Comparison of ENCODE assay signal across 2 cellular contexts in the genomic region with DNA sequence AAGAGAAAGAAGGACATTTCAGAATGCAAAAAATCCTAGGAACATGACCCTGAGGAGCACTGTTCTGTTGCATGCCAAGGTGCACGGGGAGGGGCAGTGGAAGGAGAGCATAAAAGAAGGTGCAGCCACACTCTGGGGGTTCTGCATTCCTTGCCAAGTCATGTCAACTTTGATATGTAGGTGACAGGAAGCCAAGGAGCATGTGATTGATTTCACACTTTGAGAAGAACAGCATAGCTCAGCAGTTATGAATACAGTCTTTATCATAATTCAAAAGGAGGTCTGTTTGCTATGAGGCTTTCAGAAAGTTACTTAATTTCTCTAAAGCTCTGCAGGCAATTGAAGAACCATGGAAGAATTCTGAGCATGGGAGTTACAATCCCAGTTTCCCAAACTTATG.
TF ChIP-seq lines count a peak whose summit lies in the region.

No MANE protein-coding gene starts in this region.

TF ChIP-seq in GM23338, 12 proteins besides CTCF, POLR2A, EP300 and RAD21 (continued from another document):
- TF ChIP-seq, protein P1, sequence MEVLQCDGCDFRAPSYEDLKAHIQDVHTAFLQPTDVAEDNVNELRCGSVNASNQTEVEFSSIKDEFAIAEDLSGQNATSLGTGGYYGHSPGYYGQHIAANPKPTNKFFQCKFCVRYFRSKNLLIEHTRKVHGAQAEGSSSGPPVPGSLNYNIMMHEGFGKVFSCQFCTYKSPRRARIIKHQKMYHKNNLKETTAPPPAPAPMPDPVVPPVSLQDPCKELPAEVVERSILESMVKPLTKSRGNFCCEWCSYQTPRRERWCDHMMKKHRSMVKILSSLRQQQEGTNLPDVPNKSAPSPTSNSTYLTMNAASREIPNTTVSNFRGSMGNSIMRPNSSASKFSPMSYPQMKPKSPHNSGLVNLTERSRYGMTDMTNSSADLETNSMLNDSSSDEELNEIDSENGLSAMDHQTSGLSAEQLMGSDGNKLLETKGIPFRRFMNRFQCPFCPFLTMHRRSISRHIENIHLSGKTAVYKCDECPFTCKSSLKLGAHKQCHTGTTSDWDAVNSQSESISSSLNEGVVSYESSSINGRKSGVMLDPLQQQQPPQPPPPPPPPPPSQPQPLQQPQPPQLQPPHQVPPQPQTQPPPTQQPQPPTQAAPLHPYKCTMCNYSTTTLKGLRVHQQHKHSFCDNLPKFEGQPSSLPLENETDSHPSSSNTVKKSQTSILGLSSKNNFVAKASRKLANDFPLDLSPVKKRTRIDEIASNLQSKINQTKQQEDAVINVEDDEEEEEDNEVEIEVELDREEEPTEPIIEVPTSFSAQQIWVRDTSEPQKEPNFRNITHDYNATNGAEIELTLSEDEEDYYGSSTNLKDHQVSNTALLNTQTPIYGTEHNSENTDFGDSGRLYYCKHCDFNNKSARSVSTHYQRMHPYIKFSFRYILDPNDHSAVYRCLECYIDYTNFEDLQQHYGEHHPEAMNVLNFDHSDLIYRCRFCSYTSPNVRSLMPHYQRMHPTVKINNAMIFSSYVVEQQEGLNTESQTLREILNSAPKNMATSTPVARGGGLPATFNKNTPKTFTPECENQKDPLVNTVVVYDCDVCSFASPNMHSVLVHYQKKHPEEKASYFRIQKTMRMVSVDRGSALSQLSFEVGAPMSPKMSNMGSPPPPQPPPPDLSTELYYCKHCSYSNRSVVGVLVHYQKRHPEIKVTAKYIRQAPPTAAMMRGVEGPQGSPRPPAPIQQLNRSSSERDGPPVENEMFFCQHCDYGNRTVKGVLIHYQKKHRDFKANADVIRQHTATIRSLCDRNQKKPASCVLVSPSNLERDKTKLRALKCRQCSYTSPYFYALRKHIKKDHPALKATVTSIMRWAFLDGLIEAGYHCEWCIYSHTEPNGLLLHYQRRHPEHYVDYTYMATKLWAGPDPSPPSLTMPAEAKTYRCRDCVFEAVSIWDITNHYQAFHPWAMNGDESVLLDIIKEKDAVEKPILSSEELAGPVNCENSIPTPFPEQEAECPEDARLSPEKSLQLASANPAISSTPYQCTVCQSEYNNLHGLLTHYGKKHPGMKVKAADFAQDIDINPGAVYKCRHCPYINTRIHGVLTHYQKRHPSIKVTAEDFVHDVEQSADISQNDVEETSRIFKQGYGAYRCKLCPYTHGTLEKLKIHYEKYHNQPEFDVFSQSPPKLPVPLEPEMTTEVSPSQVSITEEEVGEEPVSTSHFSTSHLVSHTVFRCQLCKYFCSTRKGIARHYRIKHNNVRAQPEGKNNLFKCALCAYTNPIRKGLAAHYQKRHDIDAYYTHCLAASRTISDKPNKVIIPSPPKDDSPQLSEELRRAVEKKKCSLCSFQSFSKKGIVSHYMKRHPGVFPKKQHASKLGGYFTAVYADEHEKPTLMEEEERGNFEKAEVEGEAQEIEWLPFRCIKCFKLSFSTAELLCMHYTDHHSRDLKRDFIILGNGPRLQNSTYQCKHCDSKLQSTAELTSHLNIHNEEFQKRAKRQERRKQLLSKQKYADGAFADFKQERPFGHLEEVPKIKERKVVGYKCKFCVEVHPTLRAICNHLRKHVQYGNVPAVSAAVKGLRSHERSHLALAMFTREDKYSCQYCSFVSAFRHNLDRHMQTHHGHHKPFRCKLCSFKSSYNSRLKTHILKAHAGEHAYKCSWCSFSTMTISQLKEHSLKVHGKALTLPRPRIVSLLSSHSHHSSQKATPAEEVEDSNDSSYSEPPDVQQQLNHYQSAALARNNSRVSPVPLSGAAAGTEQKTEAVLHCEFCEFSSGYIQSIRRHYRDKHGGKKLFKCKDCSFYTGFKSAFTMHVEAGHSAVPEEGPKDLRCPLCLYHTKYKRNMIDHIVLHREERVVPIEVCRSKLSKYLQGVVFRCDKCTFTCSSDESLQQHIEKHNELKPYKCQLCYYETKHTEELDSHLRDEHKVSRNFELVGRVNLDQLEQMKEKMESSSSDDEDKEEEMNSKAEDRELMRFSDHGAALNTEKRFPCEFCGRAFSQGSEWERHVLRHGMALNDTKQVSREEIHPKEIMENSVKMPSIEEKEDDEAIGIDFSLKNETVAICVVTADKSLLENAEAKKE (CRISPR knock-in tag; IDR thresholded peaks at IDR 0.05) = no peak
- TF ChIP-seq, protein P2, sequence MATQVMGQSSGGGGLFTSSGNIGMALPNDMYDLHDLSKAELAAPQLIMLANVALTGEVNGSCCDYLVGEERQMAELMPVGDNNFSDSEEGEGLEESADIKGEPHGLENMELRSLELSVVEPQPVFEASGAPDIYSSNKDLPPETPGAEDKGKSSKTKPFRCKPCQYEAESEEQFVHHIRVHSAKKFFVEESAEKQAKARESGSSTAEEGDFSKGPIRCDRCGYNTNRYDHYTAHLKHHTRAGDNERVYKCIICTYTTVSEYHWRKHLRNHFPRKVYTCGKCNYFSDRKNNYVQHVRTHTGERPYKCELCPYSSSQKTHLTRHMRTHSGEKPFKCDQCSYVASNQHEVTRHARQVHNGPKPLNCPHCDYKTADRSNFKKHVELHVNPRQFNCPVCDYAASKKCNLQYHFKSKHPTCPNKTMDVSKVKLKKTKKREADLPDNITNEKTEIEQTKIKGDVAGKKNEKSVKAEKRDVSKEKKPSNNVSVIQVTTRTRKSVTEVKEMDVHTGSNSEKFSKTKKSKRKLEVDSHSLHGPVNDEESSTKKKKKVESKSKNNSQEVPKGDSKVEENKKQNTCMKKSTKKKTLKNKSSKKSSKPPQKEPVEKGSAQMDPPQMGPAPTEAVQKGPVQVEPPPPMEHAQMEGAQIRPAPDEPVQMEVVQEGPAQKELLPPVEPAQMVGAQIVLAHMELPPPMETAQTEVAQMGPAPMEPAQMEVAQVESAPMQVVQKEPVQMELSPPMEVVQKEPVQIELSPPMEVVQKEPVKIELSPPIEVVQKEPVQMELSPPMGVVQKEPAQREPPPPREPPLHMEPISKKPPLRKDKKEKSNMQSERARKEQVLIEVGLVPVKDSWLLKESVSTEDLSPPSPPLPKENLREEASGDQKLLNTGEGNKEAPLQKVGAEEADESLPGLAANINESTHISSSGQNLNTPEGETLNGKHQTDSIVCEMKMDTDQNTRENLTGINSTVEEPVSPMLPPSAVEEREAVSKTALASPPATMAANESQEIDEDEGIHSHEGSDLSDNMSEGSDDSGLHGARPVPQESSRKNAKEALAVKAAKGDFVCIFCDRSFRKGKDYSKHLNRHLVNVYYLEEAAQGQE (IDR thresholded peaks at IDR 0.05; ENCODE audit: unreplicated experiment) = no peak
- TF ChIP-seq, protein P3, sequence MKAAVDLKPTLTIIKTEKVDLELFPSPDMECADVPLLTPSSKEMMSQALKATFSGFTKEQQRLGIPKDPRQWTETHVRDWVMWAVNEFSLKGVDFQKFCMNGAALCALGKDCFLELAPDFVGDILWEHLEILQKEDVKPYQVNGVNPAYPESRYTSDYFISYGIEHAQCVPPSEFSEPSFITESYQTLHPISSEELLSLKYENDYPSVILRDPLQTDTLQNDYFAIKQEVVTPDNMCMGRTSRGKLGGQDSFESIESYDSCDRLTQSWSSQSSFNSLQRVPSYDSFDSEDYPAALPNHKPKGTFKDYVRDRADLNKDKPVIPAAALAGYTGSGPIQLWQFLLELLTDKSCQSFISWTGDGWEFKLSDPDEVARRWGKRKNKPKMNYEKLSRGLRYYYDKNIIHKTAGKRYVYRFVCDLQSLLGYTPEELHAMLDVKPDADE (IDR thresholded peaks at IDR 0.05) = no peak
- TF ChIP-seq ZNF114 (CRISPR knock-in tag; IDR thresholded peaks at IDR 0.05) (no peak), JUNB (IDR thresholded peaks at IDR 0.05; ENCODE audit: unreplicated experiment) (no peak), STAT1 (IDR thresholded peaks at IDR 0.05; ENCODE audit: unreplicated experiment) (no peak), ZNF331 (CRISPR knock-in tag; IDR thresholded peaks at IDR 0.05; ENCODE audit: low read depth) (no peak), POLR2AphosphoS5 (IDR thresholded peaks at IDR 0.05; ENCODE audit: low read depth) (no peak), CREB1 (CRISPR knock-in tag; IDR thresholded peaks at IDR 0.05; ENCODE audit: low read depth) (no peak), EZH2 (IDR thresholded peaks at IDR 0.05; ENCODE audit: low read depth, unreplicated experiment) (no peak)

TF ChIP-seq in neural cell, 6 proteins besides CTCF, POLR2A, EP300 and RAD21 (continued from another document):
- TF ChIP-seq, protein P2 (IDR thresholded peaks at IDR 0.05; ENCODE audit: borderline replicate concordance) = no peak
- no peak for TF ChIP-seq POLR2AphosphoS5 (IDR thresholded peaks at IDR 0.05)
